In the genomic region with DNA sequence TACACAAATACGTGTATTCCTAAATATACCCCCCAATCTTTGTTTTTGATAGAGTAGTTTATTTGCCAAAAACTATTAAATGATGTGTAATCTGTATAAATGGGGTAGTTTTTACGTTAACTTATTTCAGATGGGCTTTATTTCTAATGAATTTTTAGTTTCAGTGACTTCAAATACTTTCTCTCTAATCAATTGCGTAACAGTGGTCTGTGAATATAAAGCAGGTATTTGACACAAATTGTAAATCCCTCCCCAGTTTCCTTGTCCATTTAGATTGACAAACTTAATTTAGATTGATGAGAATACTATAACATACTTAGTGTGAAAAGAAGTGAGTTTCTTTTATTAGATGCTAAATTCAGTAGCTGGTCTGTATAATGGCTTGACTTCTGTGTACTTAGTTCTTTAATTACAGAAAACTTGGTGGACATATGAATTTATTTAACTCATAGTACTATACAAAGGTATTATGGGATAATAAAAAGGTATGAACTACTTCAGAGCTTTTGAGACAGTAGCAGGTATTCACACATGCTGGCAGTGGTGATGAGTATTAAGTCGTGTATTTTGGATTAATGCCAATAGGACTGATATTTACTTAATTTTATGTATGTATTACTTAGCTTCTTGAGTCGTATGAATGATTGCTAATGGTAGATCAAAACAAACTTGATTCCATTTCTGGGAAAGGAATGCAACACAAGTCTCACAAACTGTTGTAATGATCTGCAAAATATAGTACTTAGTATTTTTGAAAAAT, we compare ENCODE assay signal across 24 cellular contexts.
DNase-seq lines count a peak whose midpoint lies in the region; ATAC-seq, FAIRE-seq and TF ChIP-seq lines count a peak whose summit lies in the region.
"Had no signal": no experiment of that assay in that cellular context is flagged by ENCODE, and none has a peak within 500 bp of the region (broad histone marks: within the 10 kb centered on the region; RNA-seq: fewer than 3 reads in every experiment).

No MANE protein-coding gene starts in this region.

- no peak for ATAC-seq in activated T-cell treated with anti-CD3 and anti-CD28 coated beads, Interleukin-2, amount 50 U/mL, for 72 hours (replicated peaks in 1 of 2)
- no peak for ATAC-seq in activated T-cell treated with anti-CD3 and anti-CD28 coated beads, Interleukin-2, amount 50 U/mL, for 4 hours
- ATAC-seq in stimulated activated effector memory CD8-positive, alpha-beta T cell treated with anti-CD3 and anti-CD28 coated beads, Interleukin-12 subunit alpha, Interleukin-12 subunit beta, amount 100 ng/mL, for 72 hours, result no peak
- no peak for ATAC-seq in HG03354 (IDR thresholded peaks at IDR 0.05; ENCODE audit: poor library complexity, severe bottlenecking, unreplicated experiment)
- ATAC-seq in GM19467 (IDR thresholded peaks at IDR 0.05; ENCODE audit: unreplicated experiment), result no peak
- ATAC-seq: heart right ventricle, SK-N-SH treated with all-trans-retinoic acid at 6 μM for 48 hours, WTC11 had no signal

- FAIRE-seq in HTR-8/SVneo (lab: Jason Lieb, UNC), result no peak
- FAIRE-seq: astrocyte, GM12892 had no signal

- peaks cover 4 to 14% of the 10 kb centered on the region in 2 donors for H3K36me3 Mint-ChIP-seq in activated T-cell treated with anti-CD3 and anti-CD28 coated beads, Interleukin-2, amount 50 U/mL, for 72 hours (ENCODE audit: insufficient read depth in 2 of 2)
- H3K36me3 Mint-ChIP-seq in activated T-cell treated with anti-CD3 and anti-CD28 coated beads, Interleukin-2, amount 50 U/mL, for 4 hours (ENCODE audit: insufficient read depth), result peaks cover 29% of the 10 kb centered on the region
- peaks cover 25% of the 10 kb centered on the region for H3K36me3 Mint-ChIP-seq in stimulated activated effector memory CD8-positive, alpha-beta T cell treated with anti-CD3 and anti-CD28 coated beads, Interleukin-12 subunit alpha, Interleukin-12 subunit beta, amount 100 ng/mL, for 72 hours

- DNase-seq in activated T-cell treated with anti-CD3 and anti-CD28 coated beads, Interleukin-2, amount 50 U/mL, for 72 hours, result no peak
- DNase-seq in activated T-cell treated with anti-CD3 and anti-CD28 coated beads, Interleukin-2, amount 50 U/mL, for 4 hours, result no peak
- DNase-seq in NCI-H69 (lab: John Stamatoyannopoulos, UW) (peak; percentile 74), epithelial cell of esophagus (ENCODE audit: low read depth) (peak; percentile 66), HTR-8/SVneo (ENCODE audit: insufficient read length, low spot score) (no peak)
- no peak for DNase-seq in stimulated activated effector memory CD8-positive, alpha-beta T cell treated with anti-CD3 and anti-CD28 coated beads, Interleukin-12 subunit alpha, Interleukin-12 subunit beta, amount 100 ng/mL, for 72 hours (ENCODE audit: low spot score in 2 of 2)
- DNase-seq: ACHN; activated CD4-positive, alpha-beta memory T cell treated with anti-CD3 and anti-CD28 coated beads, Interleukin-2, amount 10 ng/mL, durations not matched to agents 7 days and 5 days; activated naive CD4-positive, alpha-beta T cell treated with anti-CD3 and anti-CD28 coated beads for 36 hours; activated T-cell treated with anti-CD3 and anti-CD28 coated beads for 4 hours; C1 segment of cervical spinal cord; effector memory CD4-positive, alpha-beta T cell; heart right ventricle; NCI-H1694; NCI-H226; posterior cingulate gyrus; sigmoid colon had no signal

- H3K4me3 ChIP-seq in epithelial cell of esophagus (ENCODE audit: low read length), result no peak overlapping the region
- H3K4me3 ChIP-seq: heart right ventricle, sigmoid colon had no signal

- H3K9me3 Mint-ChIP-seq in activated T-cell treated with anti-CD3 and anti-CD28 coated beads, Interleukin-2, amount 50 U/mL, for 72 hours, result no peaks in the 10 kb centered on the region
- H3K9me3 Mint-ChIP-seq in activated T-cell treated with anti-CD3 and anti-CD28 coated beads, Interleukin-2, amount 50 U/mL, for 4 hours, result no peaks in the 10 kb centered on the region
- H3K9me3 Mint-ChIP-seq in stimulated activated effector memory CD8-positive, alpha-beta T cell treated with anti-CD3 and anti-CD28 coated beads, Interleukin-12 subunit alpha, Interleukin-12 subunit beta, amount 100 ng/mL, for 72 hours, result no peaks in the 10 kb centered on the region
- H3K9me3 Mint-ChIP-seq: activated naive CD4-positive, alpha-beta T cell treated with anti-CD3 and anti-CD28 coated beads for 36 hours; WTC11 had no signal

- peaks cover 49% of the 10 kb centered on the region for H3K4me1 Mint-ChIP-seq in activated T-cell treated with anti-CD3 and anti-CD28 coated beads, Interleukin-2, amount 50 U/mL, for 72 hours (ENCODE audit: low read depth)
- peaks cover 51% of the 10 kb centered on the region for H3K4me1 Mint-ChIP-seq in activated T-cell treated with anti-CD3 and anti-CD28 coated beads, Interleukin-2, amount 50 U/mL, for 4 hours (ENCODE audit: low read depth)
- H3K4me1 Mint-ChIP-seq in stimulated activated effector memory CD8-positive, alpha-beta T cell treated with anti-CD3 and anti-CD28 coated beads, Interleukin-12 subunit alpha, Interleukin-12 subunit beta, amount 100 ng/mL, for 72 hours, result peaks cover 41% of the 10 kb centered on the region
- H3K4me1 Mint-ChIP-seq: neural crest cell had no signal

- no peaks in the 10 kb centered on the region for H3K27me3 Mint-ChIP-seq in activated T-cell treated with anti-CD3 and anti-CD28 coated beads, Interleukin-2, amount 50 U/mL, for 72 hours (ENCODE audit: low read depth)
- no peaks in the 10 kb centered on the region for H3K27me3 Mint-ChIP-seq in activated T-cell treated with anti-CD3 and anti-CD28 coated beads, Interleukin-2, amount 50 U/mL, for 4 hours (ENCODE audit: low read depth)
- H3K27me3 Mint-ChIP-seq: activated CD4-positive, alpha-beta memory T cell treated with anti-CD3 and anti-CD28 coated beads, Interleukin-2, amount 10 ng/mL, durations not matched to agents 7 days and 5 days had no signal

- no peak overlapping the region for H3K4me3 Mint-ChIP-seq in activated T-cell treated with anti-CD3 and anti-CD28 coated beads, Interleukin-2, amount 50 U/mL, for 72 hours
- no peak overlapping the region for H3K4me3 Mint-ChIP-seq in activated T-cell treated with anti-CD3 and anti-CD28 coated beads, Interleukin-2, amount 50 U/mL, for 4 hours
- no peak overlapping the region for H3K4me3 Mint-ChIP-seq in stimulated activated effector memory CD8-positive, alpha-beta T cell treated with anti-CD3 and anti-CD28 coated beads, Interleukin-12 subunit alpha, Interleukin-12 subunit beta, amount 100 ng/mL, for 72 hours
- H3K4me3 Mint-ChIP-seq: activated CD4-positive, alpha-beta memory T cell treated with anti-CD3 and anti-CD28 coated beads, Interleukin-2, amount 10 ng/mL, durations not matched to agents 7 days and 5 days; activated naive CD4-positive, alpha-beta T cell treated with anti-CD3 and anti-CD28 coated beads for 36 hours; neural crest cell; WTC11 had no signal

- peak overlapping the region; percentile 38 for H3K27ac Mint-ChIP-seq in activated T-cell treated with anti-CD3 and anti-CD28 coated beads, Interleukin-2, amount 50 U/mL, for 72 hours
- peak overlapping the region; percentile 20 for H3K27ac Mint-ChIP-seq in stimulated activated effector memory CD8-positive, alpha-beta T cell treated with anti-CD3 and anti-CD28 coated beads, Interleukin-12 subunit alpha, Interleukin-12 subunit beta, amount 100 ng/mL, for 72 hours
- H3K27ac Mint-ChIP-seq: activated CD4-positive, alpha-beta memory T cell treated with anti-CD3 and anti-CD28 coated beads, Interleukin-2, amount 10 ng/mL, durations not matched to agents 7 days and 5 days; activated naive CD4-positive, alpha-beta T cell treated with anti-CD3 and anti-CD28 coated beads for 36 hours had no signal

- TF ChIP-seq CTCF in epithelial cell of esophagus (IDR thresholded peaks at IDR 0.05; ENCODE audit: insufficient read depth, low read depth, low read length, missing control alignments), result no peak

Comparison
In these comparisons a context has a peak if more than half of its experiments do, and no peak if none do; other contexts are left out.
1. DNase-seq: peak in NCI-H69 (single experiment) and epithelial cell of esophagus (single experiment); none in activated T-cell treated with anti-CD3 and anti-CD28 coated beads, Interleukin-2, amount 50 U/mL, for 72 hours (0 of 2), activated T-cell treated with anti-CD3 and anti-CD28 coated beads, Interleukin-2, amount 50 U/mL, for 4 hours (single experiment), stimulated activated effector memory CD8-positive, alpha-beta T cell treated with anti-CD3 and anti-CD28 coated beads, Interleukin-12 subunit alpha, Interleukin-12 subunit beta, amount 100 ng/mL, for 72 hours (0 of 2) and HTR-8/SVneo (single experiment).